ENCODE assay signal across 16 cellular contexts in genomic region chr4:169663894-169664293, GRCh38. TPM values are rescaled to one million over a fixed set of nuclear protein-coding genes. Genes with fewer than 3 reads are reported as not detected.
DNase-seq lines count a peak whose midpoint lies in the region; ATAC-seq, FAIRE-seq and TF ChIP-seq lines count a peak whose summit lies in the region.
"Had no signal": no experiment of that assay in that cellular context is flagged by ENCODE, and none has a peak within 500 bp of the region (broad histone marks: within the 10 kb centered on the region; RNA-seq: fewer than 3 reads in every experiment).

No MANE protein-coding gene starts in this region.

- no peak for ATAC-seq in GM21447 (IDR thresholded peaks at IDR 0.05; ENCODE audit: unreplicated experiment)
- ATAC-seq in stimulated activated memory B cell treated with anti-CD40 and anti-IgM and Interleukin-4, amounts not matched to agents 10 μg/mL and 1 μg/mL and 100 μg/mL, for 72 hours: no peak
- ATAC-seq: activated T-helper 17 cell treated with anti-CD3 and anti-CD28 coated beads, Interleukin-2, amount 50 U/mL, for 72 hours; CD8-positive, alpha-beta T cell had no signal

- FAIRE-seq in GM12891 (lab: Jason Lieb, UNC): no peak

- H3K4me1 Mint-ChIP-seq in stimulated activated memory B cell treated with anti-CD40 and anti-IgM and Interleukin-4, amounts not matched to agents 10 μg/mL and 1 μg/mL and 100 μg/mL, for 72 hours: peaks cover 16% of the 10 kb centered on the region

- DNase-seq in EH (ENCODE audit: low read depth) (peak; percentile 4), NCI-H526 treated with DMSO at 0.1 percent for 48 hours (lab: John Stamatoyannopoulos, UW) (peak; percentile 88), dermis blood vessel endothelial cell (peak; percentile 87), non-pigmented ciliary epithelial cell (ENCODE audit: low read depth) (peak; percentile 31), cerebellum (ENCODE audit: low spot score) (no peak), GM12891 (ENCODE audit: insufficient read length, low spot score) (no peak)
- DNase-seq: activated CD4-positive, CD25-positive, alpha-beta regulatory T cell treated with anti-CD3 and anti-CD28 coated beads, Interleukin-2, amount 50 U/mL, for 72 hours; CD8-positive, alpha-beta T cell; cortex of kidney; H7; KG1; mesendoderm; NCI-H2171 treated with DMSO at 0.1 percent for 48 hours had no signal

- no peak for TF ChIP-seq POLR2A in GM12891 (IDR thresholded peaks at IDR 0.05; ENCODE audit: low read depth, low read length)

- no peak overlapping the region for H3K27ac Mint-ChIP-seq in stimulated activated memory B cell treated with anti-CD40 and anti-IgM and Interleukin-4, amounts not matched to agents 10 μg/mL and 1 μg/mL and 100 μg/mL, for 72 hours
- H3K27ac Mint-ChIP-seq: activated T-helper 17 cell treated with anti-CD3 and anti-CD28 coated beads, Interleukin-2, amount 50 U/mL, for 72 hours; CD8-positive, alpha-beta T cell had no signal

- H3K4me3 Mint-ChIP-seq in stimulated activated memory B cell treated with anti-CD40 and anti-IgM and Interleukin-4, amounts not matched to agents 10 μg/mL and 1 μg/mL and 100 μg/mL, for 72 hours: no peak overlapping the region
- H3K4me3 Mint-ChIP-seq: activated T-helper 17 cell treated with anti-CD3 and anti-CD28 coated beads, Interleukin-2, amount 50 U/mL, for 72 hours; CD8-positive, alpha-beta T cell had no signal

- H3K36me3 Mint-ChIP-seq in stimulated activated memory B cell treated with anti-CD40 and anti-IgM and Interleukin-4, amounts not matched to agents 10 μg/mL and 1 μg/mL and 100 μg/mL, for 72 hours: peaks cover 27% of the 10 kb centered on the region

- peaks cover 4% of the 10 kb centered on the region for H3K9me3 Mint-ChIP-seq in stimulated activated memory B cell treated with anti-CD40 and anti-IgM and Interleukin-4, amounts not matched to agents 10 μg/mL and 1 μg/mL and 100 μg/mL, for 72 hours
- H3K9me3 Mint-ChIP-seq: activated T-helper 17 cell treated with anti-CD3 and anti-CD28 coated beads, Interleukin-2, amount 50 U/mL, for 72 hours had no signal

- H3K27me3 Mint-ChIP-seq in stimulated activated memory B cell treated with anti-CD40 and anti-IgM and Interleukin-4, amounts not matched to agents 10 μg/mL and 1 μg/mL and 100 μg/mL, for 72 hours: no peaks in the 10 kb centered on the region
- H3K27me3 Mint-ChIP-seq: activated T-helper 17 cell treated with anti-CD3 and anti-CD28 coated beads, Interleukin-2, amount 50 U/mL, for 72 hours had no signal

TF ChIP-seq in GM12891, 5 proteins besides CTCF, POLR2A, EP300 and RAD21:
- no peak for TF ChIP-seq PAX5 (IDR thresholded peaks at IDR 0.05; ENCODE audit: insufficient read depth, low read length, severe bottlenecking)
- no peak for TF ChIP-seq SPI1 (IDR thresholded peaks at IDR 0.05; ENCODE audit: low read depth, low read length)
- TF ChIP-seq POLR2AphosphoS5 (IDR thresholded peaks at IDR 0.05; ENCODE audit: low read depth, low read length): no peak
- TF ChIP-seq POU2F2 (IDR thresholded peaks at IDR 0.05; ENCODE audit: low read depth, low read length): no peak
- TF ChIP-seq TAF1 (IDR thresholded peaks at IDR 0.05; ENCODE audit: low read depth, low read length): no peak
TF ChIP-seq in GM12891: peak in this region for 0.

RNA-seq across cellular contexts. Expression of gene CLCN3, which starts 43.5 kb away (rescaled TPM):
- total RNA-seq in dermis blood vessel endothelial cell (91.6 and 130 TPM in 2 replicates), cerebellum (105 TPM)
- 5.6 TPM for polyA plus RNA-seq in GM12891 (2012; ENCODE audit: low read depth, missing spikeins)

RNA-seq across cellular contexts. Expression of gene NEK1, which starts 51.5 kb away (rescaled TPM):
- total RNA-seq in dermis blood vessel endothelial cell (7.8 and 13.4 TPM in 2 replicates), cerebellum (31.6 TPM)
- 3.5 TPM for polyA plus RNA-seq in GM12891 (2012; ENCODE audit: low read depth, missing spikeins)

Comparison
In these comparisons a context has a peak if more than half of its experiments do, and no peak if none do; other contexts are left out.
1. DNase-seq: peak in EH (single experiment), NCI-H526 treated with DMSO at 0.1 percent for 48 hours (single experiment), dermis blood vessel endothelial cell (single experiment) and non-pigmented ciliary epithelial cell (single experiment); none in cerebellum (single experiment) and GM12891 (single experiment).